Comparison of ENCODE assay signal across 31 cellular contexts in genomic region chr2:98247383-98247782, GRCh38.
"Had no signal": no experiment of that assay in that cellular context is flagged by ENCODE, and none has a peak within 500 bp of the region (broad histone marks: within the 10 kb centered on the region; RNA-seq: fewer than 3 reads in every experiment).

No MANE protein-coding gene starts in this region.

- FAIRE-seq: astrocyte had no signal

- DNase-seq: activated CD4-positive, alpha-beta memory T cell treated with anti-CD3 and anti-CD28 coated beads, Interleukin-2, amount 10 ng/mL, durations not matched to agents 7 days and 5 days; activated CD4-positive, alpha-beta T cell treated with anti-CD3 and anti-CD28 coated beads for 1 hour; activated CD4-positive, alpha-beta T cell treated with anti-CD3 and anti-CD28 coated beads for 36 hours; activated CD4-positive, alpha-beta T cell treated with anti-CD3 and anti-CD28 coated beads for 48 hours; activated CD4-positive, alpha-beta T cell treated with anti-CD3 and anti-CD28 coated beads, Interleukin-2, amount 10 ng/mL, durations not matched to agents 7 days and 5 days; activated CD4-positive, alpha-beta T cell treated with anti-CD3 and anti-CD28 coated beads, Interleukin-2, amount 50 U/mL, for 48 hours; activated CD4-positive, CD25-positive, alpha-beta regulatory T cell; activated CD8-positive, alpha-beta memory T cell treated with anti-CD3 and anti-CD28 coated beads for 24 hours; activated CD8-positive, alpha-beta memory T cell treated with anti-CD3 and anti-CD28 coated beads, Interleukin-2, amount 10 ng/mL, durations not matched to agents 7 days and 5 days; activated CD8-positive, alpha-beta T cell treated with anti-CD3 and anti-CD28 coated beads, Interleukin-2, amount 10 ng/mL, durations not matched to agents 7 days and 5 days; activated effector memory CD4-positive, alpha-beta T cell treated with anti-CD3 and anti-CD28 coated beads, Interleukin-2, amount 50 U/mL, for 16 hours; activated gamma-delta T cell treated with Interleukin-2 at 50 U/mL for 16 hours; activated naive CD4-positive, alpha-beta T cell; activated naive CD4-positive, alpha-beta T cell treated with anti-CD3 and anti-CD28 coated beads for 36 hours; activated naive CD4-positive, alpha-beta T cell treated with anti-CD3 and anti-CD28 coated beads, Interleukin-2, amount 50 U/mL, for 16 hours; activated naive CD8-positive, alpha-beta T cell treated with anti-CD3 and anti-CD28 coated beads for 36 hours; activated T-cell treated with anti-CD3 and anti-CD28 coated beads for 4 hours; activated T-cell treated with anti-CD3 and anti-CD28 coated beads, Interleukin-2, amount 50 U/mL, for 1 hour; activated T-cell treated with anti-CD3 and anti-CD28 coated beads, Interleukin-2, amount 50 U/mL, for 4 hours; activated T-cell treated with anti-CD3 and anti-CD28 coated beads, Interleukin-2, amount 50 U/mL, for 72 hours; adrenal gland; amniotic stem cell; aorta; body of pancreas; brain microvascular endothelial cell; central memory CD4-positive, alpha-beta T cell; T-helper 1 cell; T-helper 2 cell; T-helper 9 cell; WERI-Rb-1 had no signal
